In the genomic region with DNA sequence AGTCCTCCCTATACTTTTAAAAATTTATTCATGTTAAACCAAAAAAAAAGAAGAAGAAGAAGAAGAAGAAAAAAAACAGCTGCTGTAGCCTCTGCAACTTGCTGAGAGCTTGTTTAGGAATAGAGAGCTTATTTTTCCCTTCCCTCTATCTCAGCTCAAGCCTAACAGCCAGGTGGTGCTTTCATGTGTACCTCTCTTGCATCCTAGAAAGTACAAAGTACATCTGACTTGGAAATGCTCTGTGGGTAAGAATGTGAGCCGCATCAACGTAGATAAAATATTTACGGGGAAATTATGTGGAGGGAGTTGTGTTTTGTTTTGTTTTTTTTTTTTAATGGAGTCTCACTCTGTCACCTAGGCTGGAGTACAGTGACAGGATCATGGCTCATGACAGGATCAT, we compare ENCODE assay signal across 25 cellular contexts.
"Had no signal": no experiment of that assay in that cellular context is flagged by ENCODE, and none has a peak within 500 bp of the region (broad histone marks: within the 10 kb centered on the region; RNA-seq: fewer than 3 reads in every experiment).

No MANE protein-coding gene starts in this region.

- H3K27me3 ChIP-seq: colonic mucosa, foreskin keratinocyte, gastroesophageal sphincter, heart left ventricle, hepatocyte, neutrophil, pancreas, stomach, thyroid gland had no signal

- H3K27ac Mint-ChIP-seq: dendritic cell treated with granulocyte-macrophage colony-stimulating factor and Interleukin-4, amounts not matched to agents 40 ng/mL and 50 ng/mL, for 4 days; endodermal cell; natural killer cell; stimulated activated effector memory CD8-positive, alpha-beta T cell treated with anti-CD3 and anti-CD28 coated beads, Interleukin-12 subunit alpha, Interleukin-12 subunit beta, amount 100 ng/mL, for 72 hours had no signal

- H3K27me3 Mint-ChIP-seq: dendritic cell treated with granulocyte-macrophage colony-stimulating factor and Interleukin-4, amounts not matched to agents 40 ng/mL and 50 ng/mL, for 4 days had no signal

- H3K9me3 ChIP-seq: colonic mucosa, gastroesophageal sphincter, neutrophil, pancreas, stomach, thyroid gland had no signal

- H3K4me2 ChIP-seq: hepatocyte had no signal

- FAIRE-seq: pancreas had no signal

- DNase-seq: colonic mucosa; effector CD8-positive, alpha-beta T cell; endodermal cell; foreskin keratinocyte; heart left ventricle; kidney; left ventricle myocardium inferior; lower lobe of right lung; natural killer cell; pancreas; stimulated activated CD4-positive, alpha-beta T cell treated with anti-CD3 and anti-CD28 coated beads, Interleukin-2, amount 100 ng/mL, for 24 hours; stimulated activated CD4-positive, alpha-beta T cell treated with anti-CD3 and anti-CD28 coated beads, Interleukin-4, amount 100 ng/mL, for 24 hours; stimulated activated naive CD4-positive, alpha-beta T cell treated with Interleukin-2 at 50 U/mL for 16 hours; stomach; thyroid gland; trophoblast cell had no signal

- H3K4me1 Mint-ChIP-seq: neural crest cell; stimulated activated effector memory CD8-positive, alpha-beta T cell treated with anti-CD3 and anti-CD28 coated beads, Interleukin-12 subunit alpha, Interleukin-12 subunit beta, amount 100 ng/mL, for 72 hours had no signal

- H3K27ac ChIP-seq: colonic mucosa, epithelial cell of prostate, foreskin keratinocyte, gastroesophageal sphincter, heart left ventricle, hepatocyte, left ventricle myocardium inferior, lower lobe of right lung, neutrophil, pancreas, stomach, thyroid gland had no signal

- H3K36me3 Mint-ChIP-seq: natural killer cell; stimulated activated effector memory CD8-positive, alpha-beta T cell treated with anti-CD3 and anti-CD28 coated beads, Interleukin-12 subunit alpha, Interleukin-12 subunit beta, amount 100 ng/mL, for 72 hours had no signal

- ATAC-seq: esophagus mucosa; foreskin keratinocyte; gastroesophageal sphincter; heart left ventricle; lower lobe of right lung; natural killer cell; pancreas; sciatic nerve; stimulated activated effector memory CD8-positive, alpha-beta T cell treated with anti-CD3 and anti-CD28 coated beads, Interleukin-12 subunit alpha, Interleukin-12 subunit beta, amount 100 ng/mL, for 72 hours had no signal

- H2AFZ ChIP-seq: hepatocyte had no signal

- H3K4me1 ChIP-seq: colonic mucosa, pancreas had no signal

- H3K4me3 Mint-ChIP-seq: dendritic cell treated with granulocyte-macrophage colony-stimulating factor and Interleukin-4, amounts not matched to agents 40 ng/mL and 50 ng/mL, for 4 days; endodermal cell; natural killer cell; neural crest cell; stimulated activated effector memory CD8-positive, alpha-beta T cell treated with anti-CD3 and anti-CD28 coated beads, Interleukin-12 subunit alpha, Interleukin-12 subunit beta, amount 100 ng/mL, for 72 hours had no signal

- H3K4me3 ChIP-seq: colonic mucosa, gastroesophageal sphincter, heart left ventricle, hepatocyte, left ventricle myocardium inferior, lower lobe of right lung, pancreas, stomach, thyroid gland had no signal

- H3K36me3 ChIP-seq: colonic mucosa, gastroesophageal sphincter, heart left ventricle, left ventricle myocardium inferior, lower lobe of right lung, neutrophil, pancreas, stomach, thyroid gland had no signal
